14 cellular contexts compared by ENCODE assay signal in genomic region chr22:38489561-38490133, GRCh38. TPM values are rescaled to one million over a fixed set of nuclear protein-coding genes. Genes with fewer than 3 reads are reported as not detected.
DNase-seq lines count a peak whose midpoint lies in the region; ATAC-seq, FAIRE-seq and TF ChIP-seq lines count a peak whose summit lies in the region.
"Had no signal": no experiment of that assay in that cellular context is flagged by ENCODE, and none has a peak within 500 bp of the region (broad histone marks: within the 10 kb centered on the region; RNA-seq: fewer than 3 reads in every experiment).

No MANE protein-coding gene starts in this region.

- H3K79me1 ChIP-seq in mesendoderm (ENCODE audit: low read length) = peaks cover 18% of the 10 kb centered on the region

- H3K4me1 ChIP-seq in mammary epithelial cell (ENCODE audit: insufficient read depth, low read length) (no peaks in the 10 kb centered on the region), breast epithelium (no peaks in the 10 kb centered on the region), left lung (peaks cover 0 to 36% of the 10 kb centered on the region in 2 donors), subcutaneous abdominal adipose tissue (ENCODE audit: control insufficient read depth in 5 of 5, insufficient read depth in 5 of 5, low read length in 5 of 5) (peaks cover 0 to 8% (median 6%) of the 10 kb centered on the region in 5 donors), mesendoderm (ENCODE audit: control insufficient read depth, low read depth, low read length) (no peaks in the 10 kb centered on the region)

- no peak overlapping the region for H2AK5ac ChIP-seq in mesendoderm (ENCODE audit: low read length)

- peak overlapping the region; percentile 25 for H3K27ac Mint-ChIP-seq in activated T-helper 1 cell treated with anti-CD3 and anti-CD28 coated beads, Interleukin-12 subunit alpha, Interleukin-12 subunit beta, Interleukin-2, Interleukin-4 antibody, amounts not matched to agents 30 ng/mL and 10 ng/mL and 1 ng/mL, durations not matched to agents 14 hours and 24 hours and 36 hours

- H4K5ac ChIP-seq in mesendoderm (ENCODE audit: low read length) = no peak overlapping the region

- H3K4me2 ChIP-seq in mammary epithelial cell (ENCODE audit: insufficient read depth, low read depth, low read length) = no peak overlapping the region
- H3K4me2 ChIP-seq in mesendoderm (ENCODE audit: low read length) = no peak overlapping the region

- no peaks in the 10 kb centered on the region for H4K20me1 ChIP-seq in mammary epithelial cell (ENCODE audit: insufficient read depth, low read length)

- H3K4ac ChIP-seq in mesendoderm (ENCODE audit: low read depth, low read length) = no peak overlapping the region

- H3K36me3 Mint-ChIP-seq in activated T-helper 1 cell treated with anti-CD3 and anti-CD28 coated beads, Interleukin-12 subunit alpha, Interleukin-12 subunit beta, Interleukin-2, Interleukin-4 antibody, amounts not matched to agents 30 ng/mL and 10 ng/mL and 1 ng/mL, durations not matched to agents 14 hours and 24 hours and 36 hours (ENCODE audit: low read depth) = peaks cover 77% of the 10 kb centered on the region

- H3K27ac ChIP-seq in mammary epithelial cell (ENCODE audit: insufficient read depth, low read depth, low read length) (no peak overlapping the region), breast epithelium (no peak overlapping the region), left lung (no peak overlapping the region), subcutaneous abdominal adipose tissue (ENCODE audit: low read depth, low read length) (peak overlapping the region; percentile 17), mesendoderm (ENCODE audit: low read depth, low read length) (no peak overlapping the region)

- dilution Hi-C loops in mammary epithelial cell (cut with HindIII; ENCODE audit: low sequenced_read_pairs) = loop anchor here (5.0 kb wide), 2 partner anchors 48 to 62 kb away; no protein-coding TSS in a partner anchor

- H2BK15ac ChIP-seq in mesendoderm (replicated peaks; ENCODE audit: low read depth) = no peak overlapping the region

- H3K4me3 ChIP-seq in mammary epithelial cell (replicated peaks in 1 of 3; ENCODE audit: insufficient read depth in 1 of 3, low read depth in 2 of 3, low read length in 3 of 3) = no peak overlapping the region
- no peak overlapping the region for H3K4me3 ChIP-seq in breast epithelium
- no peak overlapping the region for H3K4me3 ChIP-seq in left lung
- H3K4me3 ChIP-seq in subcutaneous abdominal adipose tissue (ENCODE audit: low read depth in 1 of 5, low read length in 5 of 5) = no peak overlapping the region
- H3K4me3 ChIP-seq in mesendoderm (ENCODE audit: low read length) = no peak overlapping the region
- H3K4me3 ChIP-seq: Peyer's patch had no signal

- BruUV-seq in mammary epithelial cell (replicated peaks; lab: Mats Ljungman, UMichigan) = TSS peak; percentile 0

- ATAC-seq in left lung = peak; percentile 15
- no peak for ATAC-seq in GM19023 (IDR thresholded peaks at IDR 0.05; ENCODE audit: unreplicated experiment)

- no peak for FAIRE-seq in HTR-8/SVneo (lab: Jason Lieb, UNC)

- H3K18ac ChIP-seq in mesendoderm (ENCODE audit: low read length) = no peak overlapping the region

- no peak overlapping the region for H3K4me3 Mint-ChIP-seq in activated T-helper 1 cell treated with anti-CD3 and anti-CD28 coated beads, Interleukin-12 subunit alpha, Interleukin-12 subunit beta, Interleukin-2, Interleukin-4 antibody, amounts not matched to agents 30 ng/mL and 10 ng/mL and 1 ng/mL, durations not matched to agents 14 hours and 24 hours and 36 hours
- H3K4me3 Mint-ChIP-seq: central memory CD8-positive, alpha-beta T cell had no signal

- WGBS in mammary epithelial cell (ENCODE audit: low coverage, missing lambda C conversion rate) = 92% methylated on average over 6 of the region's 6 CpGs
- no CpG with 5 or more reads among the region's 6 CpGs for WGBS in mesendoderm (ENCODE audit: extremely low coverage, insufficient coverage, low lambda C conversion rate)

- in situ Hi-C loops in mammary epithelial cell (cut with MboI; ENCODE audit: low sequenced_read_pairs in 2 of 2) = no loop called here

- no peaks in the 10 kb centered on the region for H3K9me3 ChIP-seq in mammary epithelial cell (replicated peaks; ENCODE audit: insufficient read depth, low read length)
- no peaks in the 10 kb centered on the region for H3K9me3 ChIP-seq in breast epithelium
- no peaks in the 10 kb centered on the region for H3K9me3 ChIP-seq in left lung
- H3K9me3 ChIP-seq in subcutaneous abdominal adipose tissue (ENCODE audit: control insufficient read depth in 5 of 5, low read length in 5 of 5) = no peaks in the 10 kb centered on the region
- H3K9me3 ChIP-seq: Peyer's patch had no signal

- H3K36me3 ChIP-seq in mammary epithelial cell (ENCODE audit: insufficient read depth, low read length) (peaks cover 80% of the 10 kb centered on the region), breast epithelium (peaks cover 14% of the 10 kb centered on the region), left lung (peaks cover 5 to 100% of the 10 kb centered on the region in 2 donors), subcutaneous abdominal adipose tissue (ENCODE audit: control insufficient read depth in 5 of 5, insufficient read depth in 5 of 5, low read length in 5 of 5) (peaks cover 56 to 96% (median 92%) of the 10 kb centered on the region in 5 donors), mesendoderm (ENCODE audit: control insufficient read depth, insufficient read depth, low read length) (peaks cover 44% of the 10 kb centered on the region)

- no peak overlapping the region for H3K9ac ChIP-seq in mammary epithelial cell (ENCODE audit: insufficient read depth, low read length)
- no peak overlapping the region for H3K9ac ChIP-seq in subcutaneous abdominal adipose tissue (ENCODE audit: low read length in 5 of 5)
- H3K9ac ChIP-seq in mesendoderm (ENCODE audit: low read length) = no peak overlapping the region

- CTCF ChIA-PET in mammary epithelial cell (lab: Charles Lee; ENCODE audit: low non-redundant PET) = no interaction called here

- H3K4me1 Mint-ChIP-seq in activated T-helper 1 cell treated with anti-CD3 and anti-CD28 coated beads, Interleukin-12 subunit alpha, Interleukin-12 subunit beta, Interleukin-2, Interleukin-4 antibody, amounts not matched to agents 30 ng/mL and 10 ng/mL and 1 ng/mL, durations not matched to agents 14 hours and 24 hours and 36 hours (ENCODE audit: low read depth) = peaks cover 54% of the 10 kb centered on the region

- TF ChIP-seq CTCF in mammary epithelial cell (conservative IDR thresholded peaks at IDR 0.05 in 1 of 2, IDR thresholded peaks at IDR 0.05 in 1 of 2; ENCODE audit: extremely low read depth in 1 of 2, insufficient read depth in 1 of 2, low read depth in 1 of 2, low read length in 2 of 2) (no peak), breast epithelium (IDR thresholded peaks at IDR 0.05) (no peak), left lung (IDR thresholded peaks at IDR 0.05) (no peak)

- no peak for TF ChIP-seq POLR2A in breast epithelium (IDR thresholded peaks at IDR 0.05)

- no peak overlapping the region for H2BK5ac ChIP-seq in mesendoderm (ENCODE audit: low read length)

- no peak overlapping the region for H3K56ac ChIP-seq in mesendoderm (ENCODE audit: low read length)

- no peaks in the 10 kb centered on the region for H3K27me3 Mint-ChIP-seq in activated T-helper 1 cell treated with anti-CD3 and anti-CD28 coated beads, Interleukin-12 subunit alpha, Interleukin-12 subunit beta, Interleukin-2, Interleukin-4 antibody, amounts not matched to agents 30 ng/mL and 10 ng/mL and 1 ng/mL, durations not matched to agents 14 hours and 24 hours and 36 hours (ENCODE audit: insufficient read depth)
- H3K27me3 Mint-ChIP-seq: central memory CD8-positive, alpha-beta T cell had no signal

- intact Hi-C loops in mammary epithelial cell (cut with micrococcal nuclease) = no loop called here
- intact Hi-C loops in breast epithelium (cut with DNase I; ENCODE audit: low total_unique reads) = no loop called here
- intact Hi-C loops in activated T-helper 1 cell treated with anti-CD3 and anti-CD28 coated beads, Interleukin-12 subunit alpha, Interleukin-12 subunit beta, Interleukin-2, Interleukin-4 antibody, amounts not matched to agents 30 ng/mL and 10 ng/mL and 1 ng/mL, durations not matched to agents 14 hours and 24 hours and 36 hours (cut with micrococcal nuclease) = loop anchor here (2.0 kb wide), 1 partner anchor 15 kb away; no protein-coding TSS in a partner anchor
- intact Hi-C loops in left lung (cut with DNase I) = no loop called here

- H4K8ac ChIP-seq in mesendoderm (ENCODE audit: low read depth, low read length) = no peak overlapping the region

- H2BK120ac ChIP-seq in mesendoderm (ENCODE audit: low read depth, low read length) = no peak overlapping the region

- H3K9me3 Mint-ChIP-seq in activated T-helper 1 cell treated with anti-CD3 and anti-CD28 coated beads, Interleukin-12 subunit alpha, Interleukin-12 subunit beta, Interleukin-2, Interleukin-4 antibody, amounts not matched to agents 30 ng/mL and 10 ng/mL and 1 ng/mL, durations not matched to agents 14 hours and 24 hours and 36 hours = no peaks in the 10 kb centered on the region
- H3K9me3 Mint-ChIP-seq: central memory CD8-positive, alpha-beta T cell had no signal

- no peak overlapping the region for H3K23ac ChIP-seq in mesendoderm (ENCODE audit: low read length)

- DNase-seq in mammary epithelial cell (no peak), breast epithelium (ENCODE audit: low spot score in 2 of 2) (no peak), left lung (no peak), HTR-8/SVneo (ENCODE audit: insufficient read length, low spot score) (no peak), mesendoderm (no peak)
- DNase-seq in activated T-helper 1 cell treated with anti-CD3 and anti-CD28 coated beads, Interleukin-12 subunit alpha, Interleukin-12 subunit beta, Interleukin-2, Interleukin-4 antibody, amounts not matched to agents 30 ng/mL and 10 ng/mL and 1 ng/mL, durations not matched to agents 14 hours and 24 hours and 36 hours (ENCODE audit: low spot score) = no peak
- DNase-seq: activated T-cell treated with anti-CD3 and anti-CD28 coated beads for 4 hours, NCI-H345 had no signal

- no peaks in the 10 kb centered on the region for H3K27me3 ChIP-seq in mammary epithelial cell (ENCODE audit: insufficient read depth, low read length)
- no peaks in the 10 kb centered on the region for H3K27me3 ChIP-seq in breast epithelium
- no peaks in the 10 kb centered on the region for H3K27me3 ChIP-seq in left lung
- no peaks in the 10 kb centered on the region for H3K27me3 ChIP-seq in subcutaneous abdominal adipose tissue (ENCODE audit: control insufficient read depth in 5 of 5, insufficient read depth in 4 of 5, low read length in 5 of 5)
- H3K27me3 ChIP-seq in mesendoderm (ENCODE audit: insufficient read depth, low read length, poor library complexity) = no peaks in the 10 kb centered on the region
- H3K27me3 ChIP-seq: Peyer's patch had no signal

- H2AFZ ChIP-seq in mammary epithelial cell (ENCODE audit: low read depth, low read length) = no peak overlapping the region

- H3K79me2 ChIP-seq in mammary epithelial cell (ENCODE audit: insufficient read depth, low read length) (peaks cover 63% of the 10 kb centered on the region), mesendoderm (ENCODE audit: control insufficient read depth, insufficient read depth, low read length) (peaks cover 2% of the 10 kb centered on the region)

RNA-seq across cellular contexts. Expression of gene DDX17, which starts 16.5 kb away (rescaled TPM):
- total RNA-seq in mammary epithelial cell = 100 to 1,000 TPM; 235 to 405 TPM
- 162 TPM for polyA plus RNA-seq in mammary epithelial cell
- polyA minus RNA-seq in mammary epithelial cell = 270 TPM
- total RNA-seq in breast epithelium = 1,000 to 10,000 TPM in 1 of 3 donors, 100 to 1,000 TPM in 2; 586 to 1,018 (median 961) TPM
- total RNA-seq in activated T-helper 1 cell treated with anti-CD3 and anti-CD28 coated beads, Interleukin-12 subunit alpha, Interleukin-12 subunit beta, Interleukin-2, Interleukin-4 antibody, amounts not matched to agents 30 ng/mL and 10 ng/mL and 1 ng/mL, durations not matched to agents 14 hours and 24 hours and 36 hours = 356 and 358 TPM in 2 replicates
- 100 to 1,000 TPM; 384 to 410 TPM for total RNA-seq in left lung
- polyA plus RNA-seq in mesendoderm (2013, experiment 1 of 2) = 135 TPM
- polyA plus RNA-seq in mesendoderm (2013, experiment 2 of 2) = 135 TPM

RNA-seq across cellular contexts. Expression of gene KDELR3, which starts 21.8 kb away (rescaled TPM):
- total RNA-seq in mammary epithelial cell (10 to 100 TPM; 12.3 to 18.4 TPM), breast epithelium (10 to 100 TPM in 2 of 3 donors, 1 to 10 TPM in 1; 8.9 to 18.0 (median 14.9) TPM), left lung (10 to 100 TPM; 25.9 to 53.8 TPM)
- polyA plus RNA-seq in mammary epithelial cell = 17.8 TPM
- polyA minus RNA-seq in mammary epithelial cell = 5.2 TPM
- total RNA-seq in activated T-helper 1 cell treated with anti-CD3 and anti-CD28 coated beads, Interleukin-12 subunit alpha, Interleukin-12 subunit beta, Interleukin-2, Interleukin-4 antibody, amounts not matched to agents 30 ng/mL and 10 ng/mL and 1 ng/mL, durations not matched to agents 14 hours and 24 hours and 36 hours = 1.1 and 1.3 TPM in 2 replicates
- 5.6 TPM for polyA plus RNA-seq in mesendoderm (2013, experiment 1 of 2)
- 6.0 TPM for polyA plus RNA-seq in mesendoderm (2013, experiment 2 of 2)

RNA-seq across cellular contexts. Expression of gene KCNJ4, which starts 34.6 kb away (rescaled TPM):
- not detected for total RNA-seq in mammary epithelial cell
- 0.03 TPM for polyA plus RNA-seq in mammary epithelial cell
- not detected for polyA minus RNA-seq in mammary epithelial cell
- total RNA-seq in breast epithelium = not detected
- not detected in 2 replicates for total RNA-seq in activated T-helper 1 cell treated with anti-CD3 and anti-CD28 coated beads, Interleukin-12 subunit alpha, Interleukin-12 subunit beta, Interleukin-2, Interleukin-4 antibody, amounts not matched to agents 30 ng/mL and 10 ng/mL and 1 ng/mL, durations not matched to agents 14 hours and 24 hours and 36 hours
- total RNA-seq in left lung = not detected
- polyA plus RNA-seq in mesendoderm (2013, experiment 1 of 2) = 0.14 TPM
- 0.14 TPM for polyA plus RNA-seq in mesendoderm (2013, experiment 2 of 2)
- total RNA-seq: mucosa of gallbladder, Peyer's patch had no signal
- polyA plus RNA-seq: esophagus had no signal
